ENCODE assay signal across 8 cellular contexts in genomic region chr9:113682297-113682771, GRCh38.
A peak's percentile ranks its signal among the peaks of the same experiment; 100 is the strongest.
DNase-seq lines count a peak whose midpoint lies in the region; ATAC-seq, FAIRE-seq and TF ChIP-seq lines count a peak whose summit lies in the region.

No MANE protein-coding gene starts in this region.

- POLR2A ChIA-PET in WTC11 (lab: Charles Lee), result no interaction called here

- no peak overlapping the region for H3K4me3 Mint-ChIP-seq in WTC11

- peak; percentile 87 for TF ChIP-seq CTCF in WTC11 (IDR thresholded peaks at IDR 0.05)

- peak; percentile 37 for FAIRE-seq in endometrium (lab: Jason Lieb, UNC)

- no peaks in the 10 kb centered on the region for H3K36me3 Mint-ChIP-seq in WTC11

- DNase-seq in activated gamma-delta T cell treated with Interleukin-2 at 50 U/mL for 16 hours (peak; percentile 29), activated gamma-delta T cell (lab: John Stamatoyannopoulos, UW) (no peak), NCI-H2081 (lab: John Stamatoyannopoulos, UW) (peak; percentile 34 to 37), WTC11 (ENCODE audit: low spot score) (peak; percentile 87), lung microvascular endothelial cell (ENCODE audit: low read depth in 2 of 2) (peak; percentile 81 to 83)
- DNase-seq in stimulated activated naive CD8-positive, alpha-beta T cell treated with anti-CD3 and anti-CD28 coated beads, Interleukin-15, Interleukin-2, amounts not matched to agents 100 U/mL and 50 U/mL, for 24 hours, result peak; percentile 64

- ATAC-seq in WTC11 (peak; percentile 59), HG02884 (IDR thresholded peaks at IDR 0.05; ENCODE audit: unreplicated experiment) (no peak)
- no peak for ATAC-seq in stimulated activated naive CD8-positive, alpha-beta T cell treated with anti-CD3 and anti-CD28 coated beads, Interleukin-15, Interleukin-2, amounts not matched to agents 100 U/mL and 50 U/mL, for 24 hours

- no peaks in the 10 kb centered on the region for H3K9me3 Mint-ChIP-seq in WTC11

- CTCF ChIA-PET in WTC11 (lab: Charles Lee), result interaction anchor here (0.6 to 2.7 kb wide), 16 partner anchors 11 to 609 kb away, joined by 3 to 11 read pairs (median 4); no protein-coding TSS in a partner anchor

- peaks cover 38% of the 10 kb centered on the region for H3K27me3 Mint-ChIP-seq in WTC11 (ENCODE audit: low read depth)

- no peak overlapping the region; the same call in 1 of the 2 replicates for H3K27ac Mint-ChIP-seq in WTC11

- peaks cover 7% of the 10 kb centered on the region for H3K4me1 Mint-ChIP-seq in WTC11

TF ChIP-seq in WTC11, 78 proteins besides CTCF, POLR2A, EP300 and RAD21:
- TF ChIP-seq SOX15 (CRISPR knock-in tag; IDR thresholded peaks at IDR 0.05), result no peak
- no peak for TF ChIP-seq MYBL2 (CRISPR knock-in tag; IDR thresholded peaks at IDR 0.05)
- no peak for TF ChIP-seq TCF7 (CRISPR knock-in tag; IDR thresholded peaks at IDR 0.05; ENCODE audit: low read depth)
- TF ChIP-seq NR3C1 (CRISPR knock-in tag; conservative IDR thresholded peaks at IDR 0.05; ENCODE audit: low read depth), result no peak
- TF ChIP-seq HMGA2 (CRISPR knock-in tag; IDR thresholded peaks at IDR 0.05), result no peak
- no peak for TF ChIP-seq EMX1 (CRISPR knock-in tag; IDR thresholded peaks at IDR 0.05)
- TF ChIP-seq KAT7 (CRISPR knock-in tag; IDR thresholded peaks at IDR 0.05; ENCODE audit: borderline replicate concordance), result no peak
- TF ChIP-seq CREB1 (CRISPR knock-in tag; IDR thresholded peaks at IDR 0.05), result no peak
